In genomic region chr1:206430031-206430983, GRCh38 we compare ENCODE assay signal across 8 cellular contexts. TPM values are rescaled to one million over a fixed set of nuclear protein-coding genes. Genes with fewer than 3 reads are reported as not detected.
A peak's percentile ranks its signal among the peaks of the same experiment; 100 is the strongest.
DNase-seq lines count a peak whose midpoint lies in the region; ATAC-seq and TF ChIP-seq lines count a peak whose summit lies in the region.

No MANE protein-coding gene starts in this region.

- H3K27ac Mint-ChIP-seq in T-helper 17 cell: no peak overlapping the region

- no peaks in the 10 kb centered on the region for H3K27me3 Mint-ChIP-seq in T-helper 17 cell

- TF ChIP-seq CTCF in foreskin fibroblast (IDR thresholded peaks at IDR 0.05; ENCODE audit: low read depth, low read length): peak; percentile 25

- no peaks in the 10 kb centered on the region for H3K79me2 ChIP-seq in mesendoderm (ENCODE audit: control insufficient read depth, insufficient read depth, low read length)

- peaks cover 3% of the 10 kb centered on the region for H3K36me3 ChIP-seq in mesendoderm (ENCODE audit: control insufficient read depth, insufficient read depth, low read length)

- H3K18ac ChIP-seq in mesendoderm (ENCODE audit: low read length): no peak overlapping the region

- ATAC-seq in GM19463 (IDR thresholded peaks at IDR 0.05; ENCODE audit: unreplicated experiment) (peak; percentile 100), HG03520 (IDR thresholded peaks at IDR 0.05; ENCODE audit: unreplicated experiment) (peak; percentile 96), T-helper 17 cell (no peak)

- no peak overlapping the region for H3K4ac ChIP-seq in mesendoderm (ENCODE audit: low read depth, low read length)

- H3K4me3 ChIP-seq in foreskin fibroblast (ENCODE audit: low read depth in 1 of 2, low read length in 2 of 2) (no peak overlapping the region), mesendoderm (ENCODE audit: low read length) (no peak overlapping the region)

- WGBS in mesendoderm (ENCODE audit: extremely low coverage, insufficient coverage, low lambda C conversion rate): no CpG with 5 or more reads among the region's 9 CpGs

- no peak overlapping the region for H3K23ac ChIP-seq in mesendoderm (ENCODE audit: low read length)

- H2BK15ac ChIP-seq in mesendoderm (replicated peaks; ENCODE audit: low read depth): no peak overlapping the region

- H3K4me3 Mint-ChIP-seq in T-helper 17 cell: no peak overlapping the region

- H2BK120ac ChIP-seq in mesendoderm (ENCODE audit: low read depth, low read length): no peak overlapping the region

- H2BK5ac ChIP-seq in mesendoderm (ENCODE audit: low read length): no peak overlapping the region

- H4K5ac ChIP-seq in mesendoderm (ENCODE audit: low read length): no peak overlapping the region

- peak; percentile 37 for DNase-seq in GM04503 (ENCODE audit: low read depth)
- DNase-seq in foreskin fibroblast: peak; percentile 46 to 64
- DNase-seq in T-helper 17 cell: no peak
- DNase-seq in COR-L47 (lab: John Stamatoyannopoulos, UW): no peak
- no peak for DNase-seq in DMS 273 (lab: John Stamatoyannopoulos, UW; ENCODE audit: unreplicated experiment)
- no peak for DNase-seq in mesendoderm

- no peaks in the 10 kb centered on the region for H3K27me3 ChIP-seq in mesendoderm (ENCODE audit: insufficient read depth, low read length, poor library complexity)

- no peak overlapping the region for H3K4me2 ChIP-seq in mesendoderm (ENCODE audit: low read length)

- peaks cover 18% of the 10 kb centered on the region for H3K36me3 Mint-ChIP-seq in T-helper 17 cell (ENCODE audit: low read depth)

- H3K9me3 ChIP-seq in T-helper 17 cell (ENCODE audit: control insufficient read depth, low read length, poor library complexity, severe bottlenecking): no peaks in the 10 kb centered on the region

- peaks cover 3% of the 10 kb centered on the region for H3K4me1 Mint-ChIP-seq in T-helper 17 cell

- no peaks in the 10 kb centered on the region for H3K79me1 ChIP-seq in mesendoderm (ENCODE audit: low read length)

- no peak overlapping the region for H2AK5ac ChIP-seq in mesendoderm (ENCODE audit: low read length)

- no peak overlapping the region for H3K9ac ChIP-seq in mesendoderm (ENCODE audit: low read length)

- H3K56ac ChIP-seq in mesendoderm (ENCODE audit: low read length): no peak overlapping the region

- H3K4me1 ChIP-seq in mesendoderm (ENCODE audit: control insufficient read depth, low read depth, low read length): no peaks in the 10 kb centered on the region

- no peak overlapping the region for H4K8ac ChIP-seq in mesendoderm (ENCODE audit: low read depth, low read length)

- H3K27ac ChIP-seq in mesendoderm (ENCODE audit: low read depth, low read length): no peak overlapping the region

RNA-seq across cellular contexts. Expression of gene IKBKE, which starts 40.0 kb away (rescaled TPM):
- 10 to 100 TPM; 48.5 to 72.5 TPM for total RNA-seq in T-helper 17 cell
- 3.7 TPM for polyA plus RNA-seq in mesendoderm (2013, experiment 1 of 2)
- polyA plus RNA-seq in mesendoderm (2013, experiment 2 of 2): 3.8 TPM

Comparison
In these comparisons a context has a peak if more than half of its experiments do, and no peak if none do; other contexts are left out.
1. DNase-seq: peak in GM04503 (single experiment) and foreskin fibroblast (2 of 2); none in T-helper 17 cell (0 of 3), COR-L47 (single experiment), DMS 273 (single experiment) and mesendoderm (single experiment).